Comparison of ENCODE assay signal across 18 cellular contexts in the genomic region with DNA sequence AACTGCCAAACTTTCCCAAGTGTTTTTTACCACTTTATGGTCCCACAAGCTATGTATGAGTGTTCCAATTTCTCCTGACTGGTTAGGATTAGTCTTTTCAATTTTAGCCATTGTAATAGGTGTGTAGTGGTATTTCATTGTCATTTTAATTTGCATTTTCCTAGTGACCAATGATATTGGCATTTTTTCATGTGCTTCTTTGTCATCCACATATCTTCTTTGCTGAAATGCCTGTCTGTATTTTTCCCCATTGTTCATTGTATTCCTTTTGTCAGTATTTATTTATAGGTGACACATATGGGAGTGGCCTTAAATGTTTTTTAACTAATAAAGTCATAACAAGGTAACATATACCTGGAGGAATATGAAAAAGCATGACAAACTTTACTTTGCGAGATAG.
"Had no signal": no experiment of that assay in that cellular context is flagged by ENCODE, and none has a peak within 500 bp of the region (broad histone marks: within the 10 kb centered on the region; RNA-seq: fewer than 3 reads in every experiment).

No MANE protein-coding gene starts in this region.

- H3K27ac ChIP-seq: gastrocnemius medialis, heart left ventricle, hepatocyte, neural progenitor cell, parathyroid adenoma, stomach, thyroid gland had no signal

- DNase-seq: caudate nucleus; cerebellar nuclear complex; cortex of kidney; erythroblast; gastrocnemius medialis; heart left ventricle; mesenchymal stem cell; mucosa of descending colon; naive thymus-derived CD4-positive, alpha-beta T cell; stimulated activated CD4-positive, alpha-beta T cell treated with anti-CD3 and anti-CD28 coated beads, Interleukin-2, amount 100 ng/mL, for 24 hours; stimulated activated CD4-positive, alpha-beta T cell treated with anti-CD3 and anti-CD28 coated beads, Interleukin-4, amount 100 ng/mL, for 24 hours; stimulated activated naive CD4-positive, alpha-beta T cell treated with Interleukin-2 at 50 U/mL for 16 hours; stomach; thyroid gland; trophoblast cell had no signal
